Comparison of ENCODE assay signal across 8 cellular contexts in the genomic region with DNA sequence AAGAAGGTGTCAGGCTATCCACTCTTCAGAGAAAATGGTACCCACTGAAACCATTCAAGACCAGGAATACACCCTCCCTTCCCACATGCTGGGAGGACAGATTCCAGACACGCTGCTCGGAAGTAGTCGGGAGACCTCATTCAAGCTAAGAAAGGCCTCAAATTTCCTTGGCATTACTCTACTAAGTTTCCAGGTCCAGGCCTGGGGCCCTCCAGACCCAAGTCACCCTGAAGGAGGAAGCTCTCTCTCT. TPM values are rescaled to one million over a fixed set of nuclear protein-coding genes. Genes with fewer than 3 reads are reported as not detected.
DNase-seq lines count a peak whose midpoint lies in the region; ATAC-seq and TF ChIP-seq lines count a peak whose summit lies in the region.

No MANE protein-coding gene starts in this region.

- no peaks in the 10 kb centered on the region for H3K27me3 Mint-ChIP-seq in T-helper 1 cell treated with Interleukin-12 subunit alpha and Interleukin-12 subunit beta and Interleukin-4 antibody, amounts not matched to agents 30 μg/mL and 1 μg/mL, for 36 hours (ENCODE audit: low read depth)

- peak overlapping the region; percentile 74 for H3K4me2 ChIP-seq in skeletal muscle satellite cell (ENCODE audit: low read length)

- H3K27me3 ChIP-seq in iPS-15b (ENCODE audit: control insufficient read depth, insufficient read depth, low read length) (no peaks in the 10 kb centered on the region), skeletal muscle satellite cell (ENCODE audit: control insufficient read depth, insufficient read depth, low read length) (no peaks in the 10 kb centered on the region)

- H3K4me3 Mint-ChIP-seq in T-helper 1 cell treated with Interleukin-12 subunit alpha and Interleukin-12 subunit beta and Interleukin-4 antibody, amounts not matched to agents 30 μg/mL and 1 μg/mL, for 36 hours = no peak overlapping the region

- peak overlapping the region; percentile 88 for H3K27ac ChIP-seq in VCaP

- no peak for DNase-seq in T-helper 1 cell
- no peak for DNase-seq in left colon
- no peak for DNase-seq in HUDEP-2 (lab: John Stamatoyannopoulos, UW; ENCODE audit: unreplicated experiment in 76 of 76)
- no peak for DNase-seq in RKO (ENCODE audit: low spot score)

- intact Hi-C loops in left colon (cut with DNase I, micrococcal nuclease) = loop anchor here in 1 of 2 donors (5.0 kb wide), 1 partner anchor 39 kb away; a partner anchor contains a TSS

- H3K27ac Mint-ChIP-seq in T-helper 1 cell treated with Interleukin-12 subunit alpha and Interleukin-12 subunit beta and Interleukin-4 antibody, amounts not matched to agents 30 μg/mL and 1 μg/mL, for 36 hours = peak overlapping the region; percentile 72

- no peaks in the 10 kb centered on the region for H3K9me3 ChIP-seq in iPS-15b (ENCODE audit: control insufficient read depth, insufficient read depth, low read length)
- no peaks in the 10 kb centered on the region for H3K9me3 ChIP-seq in skeletal muscle satellite cell (replicated peaks; ENCODE audit: low read length)

- H3K36me3 Mint-ChIP-seq in T-helper 1 cell treated with Interleukin-12 subunit alpha and Interleukin-12 subunit beta and Interleukin-4 antibody, amounts not matched to agents 30 μg/mL and 1 μg/mL, for 36 hours (ENCODE audit: low read depth) = peaks cover 17% of the 10 kb centered on the region

- H3K4me1 ChIP-seq in iPS-15b (ENCODE audit: control insufficient read depth, insufficient read depth, low read length) = peaks cover 52% of the 10 kb centered on the region
- H3K4me1 ChIP-seq in skeletal muscle satellite cell (ENCODE audit: control insufficient read depth, insufficient read depth, low read length) = peaks cover 90% of the 10 kb centered on the region

- peaks cover 68% of the 10 kb centered on the region for H3K4me1 Mint-ChIP-seq in T-helper 1 cell treated with Interleukin-12 subunit alpha and Interleukin-12 subunit beta and Interleukin-4 antibody, amounts not matched to agents 30 μg/mL and 1 μg/mL, for 36 hours (ENCODE audit: low read depth)

- peak overlapping the region; percentile 14 for H3K9ac ChIP-seq in iPS-15b (ENCODE audit: low read depth, low read length)
- peak overlapping the region; percentile 36 for H3K9ac ChIP-seq in skeletal muscle satellite cell (ENCODE audit: low read depth, low read length)

- H3K9me3 Mint-ChIP-seq in T-helper 1 cell treated with Interleukin-12 subunit alpha and Interleukin-12 subunit beta and Interleukin-4 antibody, amounts not matched to agents 30 μg/mL and 1 μg/mL, for 36 hours = no peaks in the 10 kb centered on the region

- no peak for TF ChIP-seq CTCF in VCaP (conservative IDR thresholded peaks at IDR 0.05)

- ATAC-seq in left colon = no peak

- H3K4me3 ChIP-seq in iPS-15b (ENCODE audit: low read depth, low read length) = no peak overlapping the region
- H3K4me3 ChIP-seq in skeletal muscle satellite cell (ENCODE audit: low read length) = peak overlapping the region; percentile 5

- peaks cover 12% of the 10 kb centered on the region for H3K36me3 ChIP-seq in iPS-15b (ENCODE audit: control insufficient read depth, insufficient read depth, low read length)
- H3K36me3 ChIP-seq in skeletal muscle satellite cell (ENCODE audit: insufficient read depth, low read length) = peaks cover 38% of the 10 kb centered on the region

RNA-seq across cellular contexts. Expression of a gene that starts 27.1 kb away (rescaled TPM):
- total RNA-seq in skeletal muscle satellite cell (2012; rRNA removed) = 2,666 and 4,433 TPM in 2 replicates
- 1,000 to 10,000 TPM; 1,414 to 1,580 TPM for total RNA-seq in left colon

RNA-seq across cellular contexts. Expression of a gene that starts 33.5 kb away (rescaled TPM):
- total RNA-seq in skeletal muscle satellite cell (2012; rRNA removed) = 117 and 149 TPM in 2 replicates
- total RNA-seq in left colon = 10 to 100 TPM; 61.3 to 78.8 TPM

RNA-seq across cellular contexts. Expression of a gene that starts 37.6 kb away (rescaled TPM):
- total RNA-seq in skeletal muscle satellite cell (2012; rRNA removed) = 116 and 118 TPM in 2 replicates
- 100 to 1,000 TPM; 161 to 164 TPM for total RNA-seq in left colon
